ENCODE assay signal across 15 cellular contexts in genomic region chrX:15915959-15916703, GRCh38.
DNase-seq lines count a peak whose midpoint lies in the region; ATAC-seq, FAIRE-seq and TF ChIP-seq lines count a peak whose summit lies in the region.
"Had no signal": no experiment of that assay in that cellular context is flagged by ENCODE, and none has a peak within 500 bp of the region (broad histone marks: within the 10 kb centered on the region; RNA-seq: fewer than 3 reads in every experiment).

No MANE protein-coding gene starts in this region.

- no peaks in the 10 kb centered on the region for H3K36me3 ChIP-seq in parathyroid adenoma (ENCODE audit: control insufficient read depth, insufficient read depth, low read length)
- H3K36me3 ChIP-seq: sigmoid colon had no signal

- no peak overlapping the region for H3K9ac ChIP-seq in parathyroid adenoma

- no peaks in the 10 kb centered on the region for H3K9me3 ChIP-seq in parathyroid adenoma (ENCODE audit: control insufficient read depth, low read length)
- H3K9me3 ChIP-seq: sigmoid colon had no signal

- DNase-seq in GM12891 (ENCODE audit: insufficient read length, low spot score), result no peak
- DNase-seq in OCI-M2 (lab: John Stamatoyannopoulos, UW; ENCODE audit: unreplicated experiment), result peak; percentile 50
- DNase-seq in fibroblast of mammary gland (ENCODE audit: low read depth), result peak; percentile 0
- DNase-seq in activated CD8-positive, alpha-beta memory T cell treated with anti-CD3 and anti-CD28 coated beads for 24 hours, result no peak
- DNase-seq: activated B cell treated with CpG ODN at 0.5 μM for 24 hours; activated CD8-positive, alpha-beta memory T cell treated with anti-CD3 and anti-CD28 coated beads, Interleukin-2, amount 50 U/mL, for 4 hours; activated naive CD8-positive, alpha-beta T cell treated with anti-CD3 and anti-CD28 coated beads for 36 hours; NCI-H1694; NCI-H69; SHP77 treated with DMSO at 0.1 percent for 48 hours; sigmoid colon had no signal

- H3K27ac ChIP-seq in parathyroid adenoma, result no peak overlapping the region
- H3K27ac ChIP-seq: sigmoid colon had no signal

- ATAC-seq in HG03342 (IDR thresholded peaks at IDR 0.05; ENCODE audit: unreplicated experiment) (no peak), GM18498 (IDR thresholded peaks at IDR 0.05; ENCODE audit: unreplicated experiment) (no peak), HG02678 (IDR thresholded peaks at IDR 0.05; ENCODE audit: unreplicated experiment) (no peak)

- no peak overlapping the region for H3K4me2 ChIP-seq in parathyroid adenoma (ENCODE audit: low read length)

- TF ChIP-seq CTCF in fibroblast of mammary gland (conservative IDR thresholded peaks at IDR 0.05; ENCODE audit: control insufficient read depth, insufficient read depth, low read depth, low read length) (no peak), parathyroid adenoma (IDR thresholded peaks at IDR 0.05) (no peak)

- H3K4me3 ChIP-seq in fibroblast of mammary gland (ENCODE audit: control insufficient read depth, low read depth, low read length) (no peak overlapping the region), parathyroid adenoma (ENCODE audit: low read depth, low read length) (no peak overlapping the region)
- H3K4me3 ChIP-seq: sigmoid colon had no signal

- TF ChIP-seq POLR2A in GM12891 (IDR thresholded peaks at IDR 0.05; ENCODE audit: low read depth, low read length), result no peak

- H3K27me3 ChIP-seq in parathyroid adenoma (ENCODE audit: control insufficient read depth, insufficient read depth, low read length), result no peaks in the 10 kb centered on the region
- H3K27me3 ChIP-seq: sigmoid colon had no signal

- peak; percentile 57 for FAIRE-seq in GM12891 (lab: Jason Lieb, UNC)

- H2AFZ ChIP-seq in parathyroid adenoma, result peak overlapping the region; percentile 38

- no peaks in the 10 kb centered on the region for H3K79me2 ChIP-seq in parathyroid adenoma

- no peaks in the 10 kb centered on the region for H3K4me1 ChIP-seq in parathyroid adenoma
- H3K4me1 ChIP-seq: sigmoid colon had no signal

TF ChIP-seq in GM12891, 5 proteins besides CTCF, POLR2A, EP300 and RAD21:
- TF ChIP-seq TAF1 (IDR thresholded peaks at IDR 0.05; ENCODE audit: low read depth, low read length) (no peak), POLR2AphosphoS5 (IDR thresholded peaks at IDR 0.05; ENCODE audit: low read depth, low read length) (no peak), SPI1 (IDR thresholded peaks at IDR 0.05; ENCODE audit: low read depth, low read length) (peak; percentile 53; the same call in 1 of the 2 replicates), PAX5 (IDR thresholded peaks at IDR 0.05; ENCODE audit: insufficient read depth, low read length, severe bottlenecking) (no peak)

Comparison
In these comparisons a context has a peak if more than half of its experiments do, and no peak if none do; other contexts are left out.
1. DNase-seq: peak in OCI-M2 (single experiment) and fibroblast of mammary gland (single experiment); none in GM12891 (single experiment) and activated CD8-positive, alpha-beta memory T cell treated with anti-CD3 and anti-CD28 coated beads for 24 hours (single experiment).